In the genomic region with DNA sequence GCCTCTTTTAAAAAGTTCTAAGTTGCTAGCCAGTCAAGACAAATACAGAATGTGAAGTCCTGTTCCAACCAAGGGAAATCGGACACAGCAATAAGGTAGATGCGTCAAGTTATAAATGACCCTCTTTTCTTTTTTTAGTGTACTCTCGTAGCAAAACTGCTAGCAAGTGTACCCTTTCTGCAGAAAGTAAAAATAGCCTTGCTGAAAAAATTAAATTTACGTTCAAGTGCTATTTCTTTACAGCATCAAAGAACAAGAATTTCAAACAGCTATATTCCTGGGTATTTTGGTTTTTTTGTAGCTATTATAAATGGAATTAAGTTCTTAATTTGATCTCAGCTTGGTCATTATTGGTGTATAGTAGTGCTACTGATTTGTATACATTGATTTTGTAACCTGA, we compare ENCODE assay signal across 25 cellular contexts.
"Had no signal": no experiment of that assay in that cellular context is flagged by ENCODE, and none has a peak within 500 bp of the region (broad histone marks: within the 10 kb centered on the region; RNA-seq: fewer than 3 reads in every experiment).

No MANE protein-coding gene starts in this region.

- H3K4me3 ChIP-seq: hepatocyte, left ventricle myocardium inferior, lung, right atrium auricular region, right lobe of liver, smooth muscle cell, stomach, testis, thyroid gland, transverse colon, upper lobe of left lung, vagina had no signal

- H3K4me1 ChIP-seq: left ventricle myocardium inferior, parathyroid adenoma, right atrium auricular region, right lobe of liver, testis, thyroid gland, upper lobe of left lung, vagina had no signal

- H3K27me3 ChIP-seq: hepatocyte, neutrophil, right atrium auricular region, right lobe of liver, stomach, testis, thyroid gland, transverse colon, upper lobe of left lung, vagina had no signal

- H2AFZ ChIP-seq: hepatocyte, parathyroid adenoma had no signal

- H3K4me2 ChIP-seq: hepatocyte, smooth muscle cell had no signal

- H3K36me3 ChIP-seq: left ventricle myocardium inferior, neutrophil, right atrium auricular region, right lobe of liver, stomach, thyroid gland, transverse colon, upper lobe of left lung, vagina had no signal

- H3K9ac ChIP-seq: parathyroid adenoma had no signal

- H3K9me3 ChIP-seq: neutrophil, right lobe of liver, testis, thyroid gland, upper lobe of left lung, vagina had no signal

- DNase-seq: islet precursor cell; left ventricle myocardium inferior; mesendoderm; naive B cell; occipital lobe; right lobe of liver; stimulated activated CD4-positive, alpha-beta T cell treated with anti-CD3 and anti-CD28 coated beads, Interleukin-1b, Interleukin-23, amount 100 ng/mL, for 48 hours; stimulated activated CD4-positive, alpha-beta T cell treated with anti-CD3 and anti-CD28 coated beads, Interleukin-2, amount 100 ng/mL, for 48 hours; stimulated activated CD4-positive, alpha-beta T cell treated with anti-CD3 and anti-CD28 coated beads, Interleukin-4, amount 100 ng/mL, for 4 hours; stimulated activated CD8-positive, alpha-beta memory T cell treated with anti-CD3 and anti-CD28 coated beads, Interleukin-4, amount 100 ng/mL, for 48 hours; stimulated activated naive B cell treated with anti-CD40 and anti-IgM and Interleukin-4, amounts not matched to agents 10 μg/mL and 1 μg/mL and 100 μg/mL, for 72 hours; stimulated activated naive CD8-positive, alpha-beta T cell treated with anti-CD3 and anti-CD28 coated beads, Interleukin-15, Interleukin-2, amounts not matched to agents 100 U/mL and 50 U/mL, for 24 hours; stomach; testis; thyroid gland; transverse colon; upper lobe of left lung had no signal

- H3K27ac ChIP-seq: hepatocyte, left ventricle myocardium inferior, neutrophil, parathyroid adenoma, right atrium auricular region, right lobe of liver, stomach, testis, thyroid gland, transverse colon, upper lobe of left lung, vagina had no signal

- ATAC-seq: natural killer cell treated with Interleukin-12 subunit alpha and Interleukin-12 subunit beta and Interleukin-15 and Interleukin-18, amount 100 ng/mL, for 72 hours; right lobe of liver; stimulated activated naive B cell treated with anti-CD40 and anti-IgM and Interleukin-4, amounts not matched to agents 10 μg/mL and 1 μg/mL and 100 μg/mL, for 72 hours; stimulated activated naive CD8-positive, alpha-beta T cell treated with anti-CD3 and anti-CD28 coated beads, Interleukin-15, Interleukin-2, amounts not matched to agents 100 U/mL and 50 U/mL, for 24 hours had no signal
